Comparison of ENCODE assay signal across 25 cellular contexts in the genomic region with DNA sequence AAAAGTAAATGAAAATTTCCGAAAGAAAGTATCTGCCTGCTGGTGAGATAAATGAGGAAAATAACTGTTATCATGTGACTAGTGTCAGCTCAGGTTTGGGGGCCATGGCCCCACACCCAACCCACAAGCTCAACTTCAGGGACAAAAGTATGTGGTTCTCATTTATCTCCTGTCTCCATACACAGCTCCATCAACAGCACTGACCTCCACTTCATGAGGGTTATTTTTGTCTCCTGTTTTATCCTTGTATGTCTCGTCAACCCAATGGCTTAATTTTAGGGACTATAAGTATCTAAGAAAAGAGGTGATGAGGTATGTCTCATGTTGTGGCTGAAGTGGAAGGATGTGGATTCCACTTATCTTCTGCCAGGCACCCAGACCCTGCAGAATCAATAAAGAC.
"Had no signal": no experiment of that assay in that cellular context is flagged by ENCODE, and none has a peak within 500 bp of the region (broad histone marks: within the 10 kb centered on the region; RNA-seq: fewer than 3 reads in every experiment).

No MANE protein-coding gene starts in this region.

- ATAC-seq: effector memory CD8-positive, alpha-beta T cell; esophagus mucosa; gastrocnemius medialis; heart right ventricle; left cardiac atrium; left lung; left ventricle myocardium superior; naive thymus-derived CD4-positive, alpha-beta T cell had no signal

- DNase-seq: dermis blood vessel endothelial cell; dorsolateral prefrontal cortex; effector CD8-positive, alpha-beta T cell; effector memory CD8-positive, alpha-beta T cell; esophagus squamous epithelium; foreskin fibroblast; foreskin melanocyte; gastrocnemius medialis; glutamatergic neuron; head of caudate nucleus; heart right ventricle; hippocampal formation; left cardiac atrium; left lung; left ventricle myocardium superior; lower lobe of right lung; mesenchymal stem cell; midbrain; naive thymus-derived CD4-positive, alpha-beta T cell had no signal

- FAIRE-seq: colon, endothelial cell of umbilical vein, islet of Langerhans, keratinocyte had no signal

- H3K36me3 Mint-ChIP-seq: naive thymus-derived CD4-positive, alpha-beta T cell had no signal

- H3K4me3 ChIP-seq: coronary artery, dorsolateral prefrontal cortex, esophagus squamous epithelium, gastrocnemius medialis, heart right ventricle, left lung, lower lobe of right lung had no signal

- H3K4me1 ChIP-seq: esophagus squamous epithelium, heart right ventricle, left lung, lower lobe of right lung had no signal

- H3K4me3 Mint-ChIP-seq: effector memory CD8-positive, alpha-beta T cell; naive thymus-derived CD4-positive, alpha-beta T cell had no signal

- H3K27ac ChIP-seq: coronary artery, dorsolateral prefrontal cortex, esophagus squamous epithelium, gastrocnemius medialis, heart right ventricle, left lung, lower lobe of right lung had no signal

- H3K27me3 ChIP-seq: esophagus squamous epithelium, gastrocnemius medialis, left lung had no signal

- H3K9me3 ChIP-seq: esophagus squamous epithelium, gastrocnemius medialis, heart right ventricle, left lung, lower lobe of right lung had no signal

- H3K27ac Mint-ChIP-seq: effector memory CD8-positive, alpha-beta T cell; naive thymus-derived CD4-positive, alpha-beta T cell had no signal

- H3K36me3 ChIP-seq: esophagus squamous epithelium, gastrocnemius medialis, heart right ventricle, left lung, lower lobe of right lung had no signal

- H3K4me1 Mint-ChIP-seq: naive thymus-derived CD4-positive, alpha-beta T cell had no signal
